Comparison of ENCODE assay signal across 2 cellular contexts in genomic region chr15:65413760-65414144, GRCh38.
TF ChIP-seq lines count a peak whose summit lies in the region.

No MANE protein-coding gene starts in this region.

TF ChIP-seq in IMR-90, 13 proteins besides CTCF, POLR2A, EP300 and RAD21:
- TF ChIP-seq MAFK (IDR thresholded peaks at IDR 0.05; ENCODE audit: low read depth, low read length): no peak
- no peak for TF ChIP-seq RFX5 (IDR thresholded peaks at IDR 0.05; ENCODE audit: low read depth, low read length)
- no peak for TF ChIP-seq FOS (IDR thresholded peaks at IDR 0.05; ENCODE audit: low read depth, low read length)
- TF ChIP-seq RCOR1 (IDR thresholded peaks at IDR 0.05; ENCODE audit: insufficient replicate concordance, low read length): no peak
- no peak for TF ChIP-seq CHD1 (IDR thresholded peaks at IDR 0.05; ENCODE audit: low read depth, low read length)
- no peak for TF ChIP-seq ELK1 (IDR thresholded peaks at IDR 0.05; ENCODE audit: borderline replicate concordance, low read depth, low read length)
- no peak for TF ChIP-seq SMC3 (IDR thresholded peaks at IDR 0.05; ENCODE audit: low read depth, low read length)
- no peak for TF ChIP-seq MXI1 (IDR thresholded peaks at IDR 0.05; ENCODE audit: borderline replicate concordance, low read depth, low read length)

TF ChIP-seq in WTC11, 78 proteins besides CTCF, POLR2A, EP300 and RAD21:
- TF ChIP-seq, protein P1, sequence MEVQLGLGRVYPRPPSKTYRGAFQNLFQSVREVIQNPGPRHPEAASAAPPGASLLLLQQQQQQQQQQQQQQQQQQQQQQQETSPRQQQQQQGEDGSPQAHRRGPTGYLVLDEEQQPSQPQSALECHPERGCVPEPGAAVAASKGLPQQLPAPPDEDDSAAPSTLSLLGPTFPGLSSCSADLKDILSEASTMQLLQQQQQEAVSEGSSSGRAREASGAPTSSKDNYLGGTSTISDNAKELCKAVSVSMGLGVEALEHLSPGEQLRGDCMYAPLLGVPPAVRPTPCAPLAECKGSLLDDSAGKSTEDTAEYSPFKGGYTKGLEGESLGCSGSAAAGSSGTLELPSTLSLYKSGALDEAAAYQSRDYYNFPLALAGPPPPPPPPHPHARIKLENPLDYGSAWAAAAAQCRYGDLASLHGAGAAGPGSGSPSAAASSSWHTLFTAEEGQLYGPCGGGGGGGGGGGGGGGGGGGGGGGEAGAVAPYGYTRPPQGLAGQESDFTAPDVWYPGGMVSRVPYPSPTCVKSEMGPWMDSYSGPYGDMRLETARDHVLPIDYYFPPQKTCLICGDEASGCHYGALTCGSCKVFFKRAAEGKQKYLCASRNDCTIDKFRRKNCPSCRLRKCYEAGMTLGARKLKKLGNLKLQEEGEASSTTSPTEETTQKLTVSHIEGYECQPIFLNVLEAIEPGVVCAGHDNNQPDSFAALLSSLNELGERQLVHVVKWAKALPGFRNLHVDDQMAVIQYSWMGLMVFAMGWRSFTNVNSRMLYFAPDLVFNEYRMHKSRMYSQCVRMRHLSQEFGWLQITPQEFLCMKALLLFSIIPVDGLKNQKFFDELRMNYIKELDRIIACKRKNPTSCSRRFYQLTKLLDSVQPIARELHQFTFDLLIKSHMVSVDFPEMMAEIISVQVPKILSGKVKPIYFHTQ (CRISPR knock-in tag; IDR thresholded peaks at IDR 0.05): no peak
- TF ChIP-seq, protein P2, sequence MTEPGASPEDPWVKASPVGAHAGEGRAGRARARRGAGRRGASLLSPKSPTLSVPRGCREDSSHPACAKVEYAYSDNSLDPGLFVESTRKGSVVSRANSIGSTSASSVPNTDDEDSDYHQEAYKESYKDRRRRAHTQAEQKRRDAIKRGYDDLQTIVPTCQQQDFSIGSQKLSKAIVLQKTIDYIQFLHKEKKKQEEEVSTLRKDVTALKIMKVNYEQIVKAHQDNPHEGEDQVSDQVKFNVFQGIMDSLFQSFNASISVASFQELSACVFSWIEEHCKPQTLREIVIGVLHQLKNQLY (CRISPR knock-in tag; IDR thresholded peaks at IDR 0.05): no peak
- TF ChIP-seq ZNF263 (CRISPR knock-in tag; IDR thresholded peaks at IDR 0.05; ENCODE audit: low read depth) (no peak), JUN (CRISPR knock-in tag; IDR thresholded peaks at IDR 0.05) (no peak), TP53 (CRISPR knock-in tag; IDR thresholded peaks at IDR 0.05) (no peak), ELF4 (CRISPR knock-in tag; IDR thresholded peaks at IDR 0.05; ENCODE audit: low read depth) (no peak), SMAD3 (CRISPR knock-in tag; IDR thresholded peaks at IDR 0.05; ENCODE audit: borderline replicate concordance) (no peak), CREM (CRISPR knock-in tag; IDR thresholded peaks at IDR 0.05) (no peak), KAT7 (CRISPR knock-in tag; IDR thresholded peaks at IDR 0.05; ENCODE audit: borderline replicate concordance) (no peak), NFYB (CRISPR knock-in tag; conservative IDR thresholded peaks at IDR 0.05; ENCODE audit: low read depth) (no peak), ZNF423 (CRISPR knock-in tag; IDR thresholded peaks at IDR 0.05) (no peak), ZBTB43 (CRISPR knock-in tag; IDR thresholded peaks at IDR 0.05) (no peak), GTF2I (CRISPR knock-in tag; conservative IDR thresholded peaks at IDR 0.05) (no peak), HMGA2 (CRISPR knock-in tag; IDR thresholded peaks at IDR 0.05) (no peak), GABPB1 (CRISPR knock-in tag; IDR thresholded peaks at IDR 0.05) (no peak)
- TF ChIP-seq, protein P3, sequence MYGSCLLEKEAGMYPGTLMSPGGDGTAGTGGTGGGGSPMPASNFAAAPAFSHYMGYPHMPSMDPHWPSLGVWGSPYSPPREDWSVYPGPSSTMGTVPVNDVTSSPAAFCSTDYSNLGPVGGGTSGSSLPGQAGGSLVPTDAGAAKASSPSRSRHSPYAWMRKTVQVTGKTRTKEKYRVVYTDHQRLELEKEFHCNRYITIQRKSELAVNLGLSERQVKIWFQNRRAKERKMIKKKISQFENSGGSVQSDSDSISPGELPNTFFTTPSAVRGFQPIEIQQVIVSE (CRISPR knock-in tag; IDR thresholded peaks at IDR 0.05; ENCODE audit: borderline replicate concordance): no peak
- TF ChIP-seq, protein P4, sequence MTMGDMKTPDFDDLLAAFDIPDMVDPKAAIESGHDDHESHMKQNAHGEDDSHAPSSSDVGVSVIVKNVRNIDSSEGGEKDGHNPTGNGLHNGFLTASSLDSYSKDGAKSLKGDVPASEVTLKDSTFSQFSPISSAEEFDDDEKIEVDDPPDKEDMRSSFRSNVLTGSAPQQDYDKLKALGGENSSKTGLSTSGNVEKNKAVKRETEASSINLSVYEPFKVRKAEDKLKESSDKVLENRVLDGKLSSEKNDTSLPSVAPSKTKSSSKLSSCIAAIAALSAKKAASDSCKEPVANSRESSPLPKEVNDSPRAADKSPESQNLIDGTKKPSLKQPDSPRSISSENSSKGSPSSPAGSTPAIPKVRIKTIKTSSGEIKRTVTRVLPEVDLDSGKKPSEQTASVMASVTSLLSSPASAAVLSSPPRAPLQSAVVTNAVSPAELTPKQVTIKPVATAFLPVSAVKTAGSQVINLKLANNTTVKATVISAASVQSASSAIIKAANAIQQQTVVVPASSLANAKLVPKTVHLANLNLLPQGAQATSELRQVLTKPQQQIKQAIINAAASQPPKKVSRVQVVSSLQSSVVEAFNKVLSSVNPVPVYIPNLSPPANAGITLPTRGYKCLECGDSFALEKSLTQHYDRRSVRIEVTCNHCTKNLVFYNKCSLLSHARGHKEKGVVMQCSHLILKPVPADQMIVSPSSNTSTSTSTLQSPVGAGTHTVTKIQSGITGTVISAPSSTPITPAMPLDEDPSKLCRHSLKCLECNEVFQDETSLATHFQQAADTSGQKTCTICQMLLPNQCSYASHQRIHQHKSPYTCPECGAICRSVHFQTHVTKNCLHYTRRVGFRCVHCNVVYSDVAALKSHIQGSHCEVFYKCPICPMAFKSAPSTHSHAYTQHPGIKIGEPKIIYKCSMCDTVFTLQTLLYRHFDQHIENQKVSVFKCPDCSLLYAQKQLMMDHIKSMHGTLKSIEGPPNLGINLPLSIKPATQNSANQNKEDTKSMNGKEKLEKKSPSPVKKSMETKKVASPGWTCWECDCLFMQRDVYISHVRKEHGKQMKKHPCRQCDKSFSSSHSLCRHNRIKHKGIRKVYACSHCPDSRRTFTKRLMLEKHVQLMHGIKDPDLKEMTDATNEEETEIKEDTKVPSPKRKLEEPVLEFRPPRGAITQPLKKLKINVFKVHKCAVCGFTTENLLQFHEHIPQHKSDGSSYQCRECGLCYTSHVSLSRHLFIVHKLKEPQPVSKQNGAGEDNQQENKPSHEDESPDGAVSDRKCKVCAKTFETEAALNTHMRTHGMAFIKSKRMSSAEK (CRISPR knock-in tag; IDR thresholded peaks at IDR 0.05; ENCODE audit: borderline replicate concordance): no peak
- TF ChIP-seq, protein P5, sequence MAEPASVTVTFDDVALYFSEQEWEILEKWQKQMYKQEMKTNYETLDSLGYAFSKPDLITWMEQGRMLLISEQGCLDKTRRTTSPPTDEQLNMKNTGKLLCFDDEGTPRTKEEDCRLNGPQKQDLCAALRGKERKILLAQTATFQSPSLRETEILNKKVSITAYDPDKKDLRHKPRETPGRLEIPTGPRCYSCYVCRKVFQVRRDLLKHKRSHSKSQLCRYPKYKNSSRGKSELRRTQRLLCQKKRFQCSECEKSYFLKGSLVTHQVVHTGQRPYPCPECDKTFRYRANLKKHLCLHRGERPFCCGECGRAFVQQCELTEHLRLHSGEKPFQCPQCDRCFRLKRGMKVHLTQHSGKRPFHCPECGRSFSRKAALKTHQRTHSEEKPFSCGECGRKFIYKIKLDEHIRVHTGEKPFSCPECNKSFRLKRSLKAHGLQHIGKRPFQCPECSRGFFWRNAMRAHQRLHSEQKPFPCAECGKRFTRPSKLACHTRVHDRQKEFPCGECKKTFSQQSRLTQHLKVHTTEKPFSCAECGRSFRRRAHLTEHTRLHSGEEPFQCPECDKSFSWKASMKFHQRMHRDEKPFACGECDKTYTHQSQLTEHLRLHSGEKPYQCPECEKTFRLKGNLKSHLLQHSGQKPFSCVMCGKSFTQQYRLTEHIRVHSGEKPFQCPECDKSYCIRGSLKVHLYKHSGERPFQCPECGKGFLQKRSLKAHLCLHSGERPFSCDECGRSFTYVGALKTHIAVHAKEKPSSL (CRISPR knock-in tag; conservative IDR thresholded peaks at IDR 0.05): no peak
- TF ChIP-seq, protein P6, sequence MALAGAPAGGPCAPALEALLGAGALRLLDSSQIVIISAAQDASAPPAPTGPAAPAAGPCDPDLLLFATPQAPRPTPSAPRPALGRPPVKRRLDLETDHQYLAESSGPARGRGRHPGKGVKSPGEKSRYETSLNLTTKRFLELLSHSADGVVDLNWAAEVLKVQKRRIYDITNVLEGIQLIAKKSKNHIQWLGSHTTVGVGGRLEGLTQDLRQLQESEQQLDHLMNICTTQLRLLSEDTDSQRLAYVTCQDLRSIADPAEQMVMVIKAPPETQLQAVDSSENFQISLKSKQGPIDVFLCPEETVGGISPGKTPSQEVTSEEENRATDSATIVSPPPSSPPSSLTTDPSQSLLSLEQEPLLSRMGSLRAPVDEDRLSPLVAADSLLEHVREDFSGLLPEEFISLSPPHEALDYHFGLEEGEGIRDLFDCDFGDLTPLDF (CRISPR knock-in tag; IDR thresholded peaks at IDR 0.05): no peak
- TF ChIP-seq, protein P7, sequence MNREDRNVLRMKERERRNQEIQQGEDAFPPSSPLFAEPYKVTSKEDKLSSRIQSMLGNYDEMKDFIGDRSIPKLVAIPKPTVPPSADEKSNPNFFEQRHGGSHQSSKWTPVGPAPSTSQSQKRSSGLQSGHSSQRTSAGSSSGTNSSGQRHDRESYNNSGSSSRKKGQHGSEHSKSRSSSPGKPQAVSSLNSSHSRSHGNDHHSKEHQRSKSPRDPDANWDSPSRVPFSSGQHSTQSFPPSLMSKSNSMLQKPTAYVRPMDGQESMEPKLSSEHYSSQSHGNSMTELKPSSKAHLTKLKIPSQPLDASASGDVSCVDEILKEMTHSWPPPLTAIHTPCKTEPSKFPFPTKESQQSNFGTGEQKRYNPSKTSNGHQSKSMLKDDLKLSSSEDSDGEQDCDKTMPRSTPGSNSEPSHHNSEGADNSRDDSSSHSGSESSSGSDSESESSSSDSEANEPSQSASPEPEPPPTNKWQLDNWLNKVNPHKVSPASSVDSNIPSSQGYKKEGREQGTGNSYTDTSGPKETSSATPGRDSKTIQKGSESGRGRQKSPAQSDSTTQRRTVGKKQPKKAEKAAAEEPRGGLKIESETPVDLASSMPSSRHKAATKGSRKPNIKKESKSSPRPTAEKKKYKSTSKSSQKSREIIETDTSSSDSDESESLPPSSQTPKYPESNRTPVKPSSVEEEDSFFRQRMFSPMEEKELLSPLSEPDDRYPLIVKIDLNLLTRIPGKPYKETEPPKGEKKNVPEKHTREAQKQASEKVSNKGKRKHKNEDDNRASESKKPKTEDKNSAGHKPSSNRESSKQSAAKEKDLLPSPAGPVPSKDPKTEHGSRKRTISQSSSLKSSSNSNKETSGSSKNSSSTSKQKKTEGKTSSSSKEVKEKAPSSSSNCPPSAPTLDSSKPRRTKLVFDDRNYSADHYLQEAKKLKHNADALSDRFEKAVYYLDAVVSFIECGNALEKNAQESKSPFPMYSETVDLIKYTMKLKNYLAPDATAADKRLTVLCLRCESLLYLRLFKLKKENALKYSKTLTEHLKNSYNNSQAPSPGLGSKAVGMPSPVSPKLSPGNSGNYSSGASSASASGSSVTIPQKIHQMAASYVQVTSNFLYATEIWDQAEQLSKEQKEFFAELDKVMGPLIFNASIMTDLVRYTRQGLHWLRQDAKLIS (CRISPR knock-in tag; IDR thresholded peaks at IDR 0.05; ENCODE audit: borderline replicate concordance): no peak
